ENCODE assay signal across 28 cellular contexts in genomic region chr2:31347319-31347718, GRCh38.
"Had no signal": no experiment of that assay in that cellular context is flagged by ENCODE, and none has a peak within 500 bp of the region (broad histone marks: within the 10 kb centered on the region; RNA-seq: fewer than 3 reads in every experiment).

No MANE protein-coding gene starts in this region.

- ATAC-seq: activated CD4-positive, alpha-beta T cell treated with anti-CD3 and anti-CD28 coated beads for 36 hours; effector memory CD8-positive, alpha-beta T cell; gastrocnemius medialis; naive thymus-derived CD4-positive, alpha-beta T cell; stimulated activated naive B cell treated with anti-CD40 and anti-IgM and Interleukin-4, amounts not matched to agents 10 μg/mL and 1 μg/mL and 100 μg/mL, for 72 hours had no signal

- H3K9me3 ChIP-seq: ascending aorta, gastrocnemius medialis, psoas muscle, stomach, tibial artery had no signal

- H3K4me1 ChIP-seq: ascending aorta, gastrocnemius medialis, parathyroid adenoma, psoas muscle, stomach, tibial artery had no signal

- H3K4me3 Mint-ChIP-seq: activated CD4-positive, alpha-beta T cell treated with anti-CD3 and anti-CD28 coated beads for 36 hours; activated naive CD4-positive, alpha-beta T cell treated with anti-CD3 and anti-CD28 coated beads for 36 hours; activated naive CD8-positive, alpha-beta T cell treated with anti-CD3 and anti-CD28 coated beads, Interleukin-2, amount 10 ng/mL, durations not matched to agents 7 days and 5 days; activated T-helper 1 cell treated with anti-CD3 and anti-CD28 coated beads, Interleukin-12 subunit alpha, Interleukin-12 subunit beta, Interleukin-2, Interleukin-4 antibody, amounts not matched to agents 30 ng/mL and 10 ng/mL and 1 ng/mL, durations not matched to agents 14 hours and 24 hours and 36 hours; effector memory CD8-positive, alpha-beta T cell; naive thymus-derived CD4-positive, alpha-beta T cell; stimulated activated naive B cell treated with anti-CD40 and anti-IgM and Interleukin-4, amounts not matched to agents 10 μg/mL and 1 μg/mL and 100 μg/mL, for 72 hours; T-helper 2 cell treated with Interferon-gamma antibody and Interleukin-4, amounts not matched to agents 5 μg/mL and 100 μg/mL, for 36 hours had no signal

- H3K27ac Mint-ChIP-seq: activated CD4-positive, alpha-beta T cell treated with anti-CD3 and anti-CD28 coated beads for 36 hours; activated naive CD4-positive, alpha-beta T cell treated with anti-CD3 and anti-CD28 coated beads for 36 hours; activated naive CD8-positive, alpha-beta T cell treated with anti-CD3 and anti-CD28 coated beads, Interleukin-2, amount 10 ng/mL, durations not matched to agents 7 days and 5 days; activated T-helper 1 cell treated with anti-CD3 and anti-CD28 coated beads, Interleukin-12 subunit alpha, Interleukin-12 subunit beta, Interleukin-2, Interleukin-4 antibody, amounts not matched to agents 30 ng/mL and 10 ng/mL and 1 ng/mL, durations not matched to agents 14 hours and 24 hours and 36 hours; effector memory CD8-positive, alpha-beta T cell; naive thymus-derived CD4-positive, alpha-beta T cell; stimulated activated naive B cell treated with anti-CD40 and anti-IgM and Interleukin-4, amounts not matched to agents 10 μg/mL and 1 μg/mL and 100 μg/mL, for 72 hours; T-helper 2 cell treated with Interferon-gamma antibody and Interleukin-4, amounts not matched to agents 5 μg/mL and 100 μg/mL, for 36 hours had no signal

- H3K9ac ChIP-seq: parathyroid adenoma had no signal

- H3K36me3 ChIP-seq: ascending aorta, brain microvascular endothelial cell, gastrocnemius medialis, stomach, tibial artery had no signal

- FAIRE-seq: endothelial cell of umbilical vein had no signal

- H3K9me3 Mint-ChIP-seq: activated naive CD4-positive, alpha-beta T cell treated with anti-CD3 and anti-CD28 coated beads for 36 hours; activated naive CD8-positive, alpha-beta T cell treated with anti-CD3 and anti-CD28 coated beads, Interleukin-2, amount 10 ng/mL, durations not matched to agents 7 days and 5 days; activated T-helper 1 cell treated with anti-CD3 and anti-CD28 coated beads, Interleukin-12 subunit alpha, Interleukin-12 subunit beta, Interleukin-2, Interleukin-4 antibody, amounts not matched to agents 30 ng/mL and 10 ng/mL and 1 ng/mL, durations not matched to agents 14 hours and 24 hours and 36 hours; effector memory CD8-positive, alpha-beta T cell; T-helper 2 cell treated with Interferon-gamma antibody and Interleukin-4, amounts not matched to agents 5 μg/mL and 100 μg/mL, for 36 hours had no signal

- H3K4me3 ChIP-seq: ascending aorta, gastrocnemius medialis, hepatocyte, psoas muscle, stomach, tibial artery had no signal

- H3K27ac ChIP-seq: ascending aorta, brain microvascular endothelial cell, hepatocyte, parathyroid adenoma, psoas muscle, stomach, tibial artery had no signal

- DNase-seq: activated CD4-positive, alpha-beta T cell treated with anti-CD3 and anti-CD28 coated beads for 36 hours; activated CD4-positive, CD25-positive, alpha-beta regulatory T cell; activated CD8-positive, alpha-beta memory T cell treated with anti-CD3 and anti-CD28 coated beads, Interleukin-2, amount 50 U/mL, for 4 hours; activated effector memory CD4-positive, alpha-beta T cell treated with anti-CD3 and anti-CD28 coated beads, Interleukin-2, amount 50 U/mL, for 16 hours; activated naive CD4-positive, alpha-beta T cell treated with anti-CD3 and anti-CD28 coated beads for 36 hours; activated naive CD8-positive, alpha-beta T cell treated with anti-CD3 and anti-CD28 coated beads, Interleukin-2, amount 10 ng/mL, durations not matched to agents 7 days and 5 days; activated T-cell treated with anti-CD3 and anti-CD28 coated beads, Interleukin-2, amount 50 U/mL, for 1 hour; cortex of kidney; effector memory CD8-positive, alpha-beta T cell; glutamatergic neuron; midbrain; naive thymus-derived CD4-positive, alpha-beta T cell; occipital lobe; stimulated activated CD4-positive, alpha-beta T cell treated with anti-CD3 and anti-CD28 coated beads, Interleukin-4, amount 100 ng/mL, for 4 hours; stimulated activated CD8-positive, alpha-beta memory T cell treated with anti-CD3 and anti-CD28 coated beads, Interleukin-4, amount 100 ng/mL, for 48 hours; stimulated activated naive B cell treated with anti-CD40 and anti-IgM and Interleukin-4, amounts not matched to agents 10 μg/mL and 1 μg/mL and 100 μg/mL, for 72 hours; stomach; T-helper 1 cell; tibial artery had no signal

- H3K27me3 ChIP-seq: ascending aorta, brain microvascular endothelial cell, gastrocnemius medialis, hepatocyte, stomach had no signal

- H3K4me1 Mint-ChIP-seq: activated CD4-positive, alpha-beta T cell treated with anti-CD3 and anti-CD28 coated beads for 36 hours; activated naive CD8-positive, alpha-beta T cell treated with anti-CD3 and anti-CD28 coated beads, Interleukin-2, amount 10 ng/mL, durations not matched to agents 7 days and 5 days; naive thymus-derived CD4-positive, alpha-beta T cell; stimulated activated naive B cell treated with anti-CD40 and anti-IgM and Interleukin-4, amounts not matched to agents 10 μg/mL and 1 μg/mL and 100 μg/mL, for 72 hours had no signal

- H2AFZ ChIP-seq: hepatocyte, parathyroid adenoma had no signal

- H3K79me2 ChIP-seq: hepatocyte, parathyroid adenoma had no signal

- H3K4me2 ChIP-seq: hepatocyte had no signal

- H3K36me3 Mint-ChIP-seq: activated naive CD8-positive, alpha-beta T cell treated with anti-CD3 and anti-CD28 coated beads, Interleukin-2, amount 10 ng/mL, durations not matched to agents 7 days and 5 days; stimulated activated naive B cell treated with anti-CD40 and anti-IgM and Interleukin-4, amounts not matched to agents 10 μg/mL and 1 μg/mL and 100 μg/mL, for 72 hours had no signal
